ENCODE assay signal across 22 cellular contexts in the genomic region with DNA sequence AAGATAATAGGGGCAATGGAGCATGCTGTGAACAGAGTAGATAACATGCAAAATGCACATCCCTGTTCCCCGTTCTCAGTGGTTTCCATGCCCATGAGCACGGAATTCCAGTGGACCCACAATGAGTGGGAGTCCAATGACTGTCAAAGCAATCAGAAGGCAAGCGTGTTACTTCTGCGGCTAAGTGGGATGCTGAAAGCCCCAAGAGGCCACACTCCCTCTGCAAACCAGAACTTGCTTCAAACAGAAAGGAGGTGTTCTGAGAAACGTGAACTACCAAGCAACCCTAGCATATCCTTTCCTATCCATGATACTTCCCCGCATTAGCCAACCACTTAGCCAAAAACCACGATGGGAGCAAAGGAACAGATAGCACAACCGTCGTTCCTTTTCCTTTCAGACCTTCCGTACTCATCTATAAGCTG.
"Had no signal": no experiment of that assay in that cellular context is flagged by ENCODE, and none has a peak within 500 bp of the region (broad histone marks: within the 10 kb centered on the region; RNA-seq: fewer than 3 reads in every experiment).

No MANE protein-coding gene starts in this region.

- H3K9me3 Mint-ChIP-seq: activated CD4-positive, alpha-beta memory T cell treated with anti-CD3 and anti-CD28 coated beads, Interleukin-2, amount 10 ng/mL, durations not matched to agents 7 days and 5 days; activated CD4-positive, alpha-beta T cell treated with anti-CD3 and anti-CD28 coated beads, Interleukin-2, amount 10 ng/mL, durations not matched to agents 7 days and 5 days; activated T-cell treated with anti-CD3 and anti-CD28 coated beads, Interleukin-2, amount 50 U/mL, for 24 hours; activated T-helper 17 cell treated with anti-CD3 and anti-CD28 coated beads, Interleukin-2, amount 50 U/mL, for 72 hours; central memory CD8-positive, alpha-beta T cell; dendritic cell treated with granulocyte-macrophage colony-stimulating factor and Interleukin-4, amounts not matched to agents 40 ng/mL and 50 ng/mL, for 4 days; WTC11 had no signal

- H3K27ac Mint-ChIP-seq: activated CD4-positive, alpha-beta memory T cell treated with anti-CD3 and anti-CD28 coated beads, Interleukin-2, amount 10 ng/mL, durations not matched to agents 7 days and 5 days; activated CD4-positive, alpha-beta T cell treated with anti-CD3 and anti-CD28 coated beads, Interleukin-2, amount 10 ng/mL, durations not matched to agents 7 days and 5 days; activated T-cell treated with anti-CD3 and anti-CD28 coated beads, Interleukin-2, amount 50 U/mL, for 24 hours; activated T-helper 17 cell treated with anti-CD3 and anti-CD28 coated beads, Interleukin-2, amount 50 U/mL, for 72 hours; dendritic cell treated with granulocyte-macrophage colony-stimulating factor and Interleukin-4, amounts not matched to agents 40 ng/mL and 50 ng/mL, for 4 days; nephron; T-helper 17 cell; WTC11 had no signal

- H3K4me1 Mint-ChIP-seq: activated T-helper 17 cell treated with anti-CD3 and anti-CD28 coated beads, Interleukin-2, amount 50 U/mL, for 72 hours had no signal

- H3K36me3 Mint-ChIP-seq: WTC11 had no signal

- DNase-seq: activated CD4-positive, alpha-beta memory T cell treated with anti-CD3 and anti-CD28 coated beads, Interleukin-2, amount 10 ng/mL, durations not matched to agents 7 days and 5 days; activated CD4-positive, alpha-beta T cell treated with anti-CD3 and anti-CD28 coated beads for 1 hour; activated CD4-positive, alpha-beta T cell treated with anti-CD3 and anti-CD28 coated beads, Interleukin-2, amount 10 ng/mL, durations not matched to agents 7 days and 5 days; activated gamma-delta T cell treated with Interleukin-2 at 50 U/mL for 16 hours; activated naive CD4-positive, alpha-beta T cell treated with anti-CD3 and anti-CD28 coated beads, Interleukin-2, amount 50 U/mL, for 16 hours; activated T-cell treated with anti-CD3 and anti-CD28 coated beads, Interleukin-2, amount 50 U/mL, for 24 hours; amygdala; foreskin keratinocyte; heart left ventricle; left ventricle myocardium superior; mucosa of descending colon; pancreas; spleen; stimulated activated naive CD4-positive, alpha-beta T cell; SW 1271; T-helper 17 cell; T1000 had no signal

- ATAC-seq: activated T-helper 17 cell treated with anti-CD3 and anti-CD28 coated beads, Interleukin-2, amount 50 U/mL, for 72 hours; foreskin keratinocyte; heart left ventricle; left ventricle myocardium superior; mucosa of descending colon; pancreas; T-helper 17 cell; WTC11 had no signal

- H3K27me3 Mint-ChIP-seq: activated T-cell treated with anti-CD3 and anti-CD28 coated beads, Interleukin-2, amount 50 U/mL, for 24 hours; activated T-helper 17 cell treated with anti-CD3 and anti-CD28 coated beads, Interleukin-2, amount 50 U/mL, for 72 hours; central memory CD8-positive, alpha-beta T cell; dendritic cell treated with granulocyte-macrophage colony-stimulating factor and Interleukin-4, amounts not matched to agents 40 ng/mL and 50 ng/mL, for 4 days had no signal

- H3K4me3 Mint-ChIP-seq: activated CD4-positive, alpha-beta memory T cell treated with anti-CD3 and anti-CD28 coated beads, Interleukin-2, amount 10 ng/mL, durations not matched to agents 7 days and 5 days; activated CD4-positive, alpha-beta T cell treated with anti-CD3 and anti-CD28 coated beads, Interleukin-2, amount 10 ng/mL, durations not matched to agents 7 days and 5 days; activated T-cell treated with anti-CD3 and anti-CD28 coated beads, Interleukin-2, amount 50 U/mL, for 24 hours; activated T-helper 17 cell treated with anti-CD3 and anti-CD28 coated beads, Interleukin-2, amount 50 U/mL, for 72 hours; central memory CD8-positive, alpha-beta T cell; dendritic cell treated with granulocyte-macrophage colony-stimulating factor and Interleukin-4, amounts not matched to agents 40 ng/mL and 50 ng/mL, for 4 days; nephron; T-helper 17 cell; WTC11 had no signal
